Comparison of ENCODE assay signal across 18 cellular contexts in the genomic region with DNA sequence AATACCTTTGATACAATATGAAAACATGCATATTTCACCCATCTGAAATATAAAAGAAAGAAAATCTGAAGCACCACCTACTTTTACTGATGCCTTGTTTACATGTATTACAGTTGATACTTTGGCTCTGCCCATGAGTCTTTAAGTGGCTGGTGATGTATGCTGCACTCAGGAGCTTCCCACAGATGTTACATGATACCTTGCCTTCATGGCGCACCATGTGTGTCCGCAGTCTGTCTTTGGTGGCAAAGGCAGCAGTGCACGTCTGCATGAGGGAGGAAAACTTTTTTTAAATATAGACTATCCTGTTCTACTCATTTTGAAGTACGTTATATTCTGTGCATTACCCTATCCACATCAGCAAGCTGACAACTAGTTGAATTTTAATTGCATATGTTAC.
"Had no signal": no experiment of that assay in that cellular context is flagged by ENCODE, and none has a peak within 500 bp of the region (broad histone marks: within the 10 kb centered on the region; RNA-seq: fewer than 3 reads in every experiment).

No MANE protein-coding gene starts in this region.

- H3K9me3 Mint-ChIP-seq: activated naive CD4-positive, alpha-beta T cell treated with anti-CD3 and anti-CD28 coated beads, Interleukin-2, amount 50 U/mL, for 72 hours; brain; nephron; T-cell; WTC11 had no signal

- H3K27me3 Mint-ChIP-seq: brain, T-cell had no signal

- H3K4me3 ChIP-seq: thoracic aorta, upper lobe of left lung had no signal

- H3K9me3 ChIP-seq: thoracic aorta, upper lobe of left lung had no signal

- H3K27me3 ChIP-seq: upper lobe of left lung had no signal

- ATAC-seq: activated naive CD4-positive, alpha-beta T cell treated with anti-CD3 and anti-CD28 coated beads, Interleukin-2, amount 50 U/mL, for 72 hours; esophagus mucosa; T-cell; WTC11 had no signal

- H3K4me3 Mint-ChIP-seq: nephron, T-cell, WTC11 had no signal

- H3K27ac ChIP-seq: thoracic aorta, upper lobe of left lung had no signal

- DNase-seq: activated T-cell treated with anti-CD3 and anti-CD28 coated beads, Interleukin-2, amount 50 U/mL, for 1 hour; aorta; effector memory CD4-positive, alpha-beta T cell; foreskin melanocyte; hippocampal formation; mesenchymal stem cell; retina; stimulated activated CD4-positive, alpha-beta T cell treated with anti-CD3 and anti-CD28 coated beads, Interleukin-2, amount 100 ng/mL, for 48 hours; stimulated activated naive CD4-positive, alpha-beta T cell; T-cell; T-helper 9 cell; upper lobe of left lung had no signal

- H3K27ac Mint-ChIP-seq: nephron, T-cell, WTC11 had no signal
